Comparison of ENCODE assay signal across 21 cellular contexts in genomic region chr13:48594080-48594815, GRCh38. TPM values are rescaled to one million over a fixed set of nuclear protein-coding genes. Genes with fewer than 3 reads are reported as not detected.
DNase-seq lines count a peak whose midpoint lies in the region; ATAC-seq, FAIRE-seq and TF ChIP-seq lines count a peak whose summit lies in the region.
"Had no signal": no experiment of that assay in that cellular context is flagged by ENCODE, and none has a peak within 500 bp of the region (broad histone marks: within the 10 kb centered on the region; RNA-seq: fewer than 3 reads in every experiment).

No MANE protein-coding gene starts in this region.

- H3K9me3 Mint-ChIP-seq in Calu3 (ENCODE audit: low read depth, unreplicated experiment): peaks cover 3% of the 10 kb centered on the region
- H3K9me3 Mint-ChIP-seq: activated T-helper 17 cell treated with anti-CD3 and anti-CD28 coated beads, Interleukin-2, amount 50 U/mL, for 72 hours; HFFc6 had no signal

- H4K20me1 ChIP-seq in H1 (replicated peaks in 1 of 2; ENCODE audit: control insufficient read depth in 1 of 2, insufficient read depth in 2 of 2, low read length in 2 of 2): no peaks in the 10 kb centered on the region

- no peaks in the 10 kb centered on the region for H3K27me3 Mint-ChIP-seq in Calu3 (ENCODE audit: unreplicated experiment)
- H3K27me3 Mint-ChIP-seq: activated T-helper 17 cell treated with anti-CD3 and anti-CD28 coated beads, Interleukin-2, amount 50 U/mL, for 72 hours had no signal

- H3K36me3 Mint-ChIP-seq in Calu3 (ENCODE audit: insufficient read depth, unreplicated experiment): peaks cover 28% of the 10 kb centered on the region

- no peak for DNase-seq in Calu3
- DNase-seq in GM19239 (ENCODE audit: insufficient read length, low spot score): no peak
- DNase-seq in H1 (ENCODE audit: low read depth in 1 of 2, low spot score in 2 of 2): no peak
- DNase-seq in glomerular visceral epithelial cell (ENCODE audit: extremely low spot score): no peak
- DNase-seq in Ammon's horn (ENCODE audit: low spot score): no peak
- DNase-seq: ACHN; activated CD4-positive, alpha-beta T cell treated with anti-CD3 and anti-CD28 coated beads, Interleukin-2, amount 50 U/mL, for 4 hours; dorsolateral prefrontal cortex; HFFc6; Kasumi-1; NCI-H1694; NCI-H748 treated with DMSO at 0.1 percent for 48 hours; stimulated activated CD4-positive, alpha-beta T cell treated with anti-CD3 and anti-CD28 coated beads, Interleukin-15, amount 100 ng/mL, for 24 hours; T1000; transverse colon had no signal

- H3K4me3 ChIP-seq in H1 (ENCODE audit: extremely low read depth in 1 of 4, insufficient read depth in 2 of 4, low read depth in 3 of 4, low read length in 4 of 4): no peak overlapping the region; a peak in 1 of 8 replicates
- H3K4me3 ChIP-seq: dorsolateral prefrontal cortex, prostate gland, transverse colon had no signal

- H2BK15ac ChIP-seq in H1 (ENCODE audit: low read length): peak overlapping the region; percentile 61; the same call in 1 of the 2 replicates

- H3K9me3 ChIP-seq in H1 (ENCODE audit: insufficient read depth in 2 of 2, low read depth in 1 of 2, low read length in 1 of 2): 0 out of 4 replicates have a peak, but pooled peaks cover 0 to 8% of the 10 kb centered on the region in 2 experiments
- H3K9me3 ChIP-seq: prostate gland, transverse colon had no signal

- no peak overlapping the region for H3K23ac ChIP-seq in H1 (ENCODE audit: insufficient read length)

- H2BK5ac ChIP-seq in H1 (ENCODE audit: low read depth, low read length): peak overlapping the region; percentile 73; the same call in 1 of the 2 replicates

- peak overlapping the region; percentile 96 for H2BK12ac ChIP-seq in H1 (ENCODE audit: low read depth, low read length)

- no peak for TF ChIP-seq EP300 in H1 (IDR thresholded peaks at IDR 0.05; ENCODE audit: borderline replicate concordance in 1 of 2, low read depth in 2 of 2, low read length in 2 of 2)

- H4K8ac ChIP-seq in H1 (ENCODE audit: extremely low read depth, insufficient read depth, low read length): no peak overlapping the region

- TF ChIP-seq POLR2A in H1 (IDR thresholded peaks at IDR 0.05; ENCODE audit: control extremely low read depth in 1 of 2, low read depth in 2 of 2, low read length in 2 of 2): no peak

- no peak overlapping the region for H2BK120ac ChIP-seq in H1 (replicated peaks; ENCODE audit: low read depth, low read length)

- no peak overlapping the region for H2AK5ac ChIP-seq in H1 (ENCODE audit: low read depth, low read length)

- no peak overlapping the region for H3K27ac ChIP-seq in H1 (ENCODE audit: low read depth, low read length)
- H3K27ac ChIP-seq: dorsolateral prefrontal cortex, prostate gland, transverse colon had no signal

- H3K4me1 ChIP-seq in H1 (replicated peaks in 1 of 4; ENCODE audit: control insufficient read depth in 3 of 4, insufficient read depth in 4 of 4, low read length in 3 of 4): peaks cover 8 to 25% (median 18%) of the 10 kb centered on the region in 4 experiments
- H3K4me1 ChIP-seq: prostate gland had no signal

- no peak overlapping the region for H4K5ac ChIP-seq in H1 (ENCODE audit: insufficient read length, low read depth, low read length)

- H3K4me1 Mint-ChIP-seq in Calu3 (ENCODE audit: low read depth, unreplicated experiment): peaks cover 71% of the 10 kb centered on the region
- H3K4me1 Mint-ChIP-seq: activated T-helper 17 cell treated with anti-CD3 and anti-CD28 coated beads, Interleukin-2, amount 50 U/mL, for 72 hours had no signal

- H2AFZ ChIP-seq in H1 (ENCODE audit: low read length): 0 out of 2 replicates have a peak overlapping the region, but pooled peaks have one; percentile 61

- no peak for TF ChIP-seq RAD21 in H1 (IDR thresholded peaks at IDR 0.05 in 1 of 2, conservative IDR thresholded peaks at IDR 0.05 in 1 of 2; ENCODE audit: low read depth in 2 of 2, low read length in 2 of 2)

- H3K36me3 ChIP-seq in H1 (ENCODE audit: control insufficient read depth in 2 of 4, insufficient read depth in 4 of 4, low read length in 3 of 4): no peaks in the 10 kb centered on the region
- H3K36me3 ChIP-seq: prostate gland, transverse colon had no signal

- H3K27me3 ChIP-seq in H1 (replicated peaks in 1 of 4; ENCODE audit: control insufficient read depth in 3 of 4, extremely low read depth in 1 of 4, insufficient read depth in 3 of 4, low read length in 3 of 4): no peaks in the 10 kb centered on the region
- H3K27me3 ChIP-seq: dorsolateral prefrontal cortex, transverse colon had no signal

- H3K4me3 Mint-ChIP-seq in Calu3 (ENCODE audit: low read depth, unreplicated experiment): no peak overlapping the region
- H3K4me3 Mint-ChIP-seq: activated T-helper 17 cell treated with anti-CD3 and anti-CD28 coated beads, Interleukin-2, amount 50 U/mL, for 72 hours; HFFc6 had no signal

- H3K27ac Mint-ChIP-seq in Calu3 (ENCODE audit: unreplicated experiment): peak overlapping the region; percentile 90
- H3K27ac Mint-ChIP-seq: activated T-helper 17 cell treated with anti-CD3 and anti-CD28 coated beads, Interleukin-2, amount 50 U/mL, for 72 hours; HFFc6 had no signal

- peak overlapping the region; percentile 99; the same call in 1 of the 2 replicates for H2BK20ac ChIP-seq in H1 (ENCODE audit: low read length)

- H3K4ac ChIP-seq in H1 (replicated peaks; ENCODE audit: insufficient read length, low read depth, low read length): no peak overlapping the region

- no peak overlapping the region for H4K91ac ChIP-seq in H1 (replicated peaks; ENCODE audit: insufficient read length, low read length)

- no peaks in the 10 kb centered on the region for H3K79me1 ChIP-seq in H1 (ENCODE audit: low read depth, low read length)

- peak overlapping the region; percentile 93 for H3K18ac ChIP-seq in H1 (ENCODE audit: extremely low read depth, low read length)

- intact Hi-C loops in Calu3 (cut with micrococcal nuclease; ENCODE audit: unreplicated experiment): no loop called here

- no peak overlapping the region for H3K56ac ChIP-seq in H1 (replicated peaks; ENCODE audit: insufficient read length, low read depth, low read length)

- H3K79me2 ChIP-seq in H1 (ENCODE audit: control insufficient read depth in 1 of 2, insufficient read depth in 2 of 2, low read length in 2 of 2): no peaks in the 10 kb centered on the region

- CTCF ChIA-PET in Calu3 (lab: Charles Lee): no interaction called here
- CTCF ChIA-PET in H1 (lab: Charles Lee; ENCODE audit: partially characterized antibody): interaction anchor here (0.7 to 4.7 kb wide), 8 partner anchors 11 to 472 kb away, joined by 3 to 68 read pairs (median 10); no protein-coding TSS in a partner anchor

- FAIRE-seq in GM19239 (lab: Jason Lieb, UNC): peak; percentile 77
- FAIRE-seq in H1 (lab: Jason Lieb, UNC): no peak

- no peak overlapping the region for H3K9ac ChIP-seq in H1 (replicated peaks in 1 of 4; ENCODE audit: extremely low read depth in 1 of 4, low read depth in 3 of 4, low read length in 3 of 4)

- no peaks in the 10 kb centered on the region for H3K23me2 ChIP-seq in H1 (ENCODE audit: low read depth, low read length)

- POLR2A ChIA-PET in H1 (lab: Charles Lee; ENCODE audit: partially characterized antibody): interaction anchor here (0.6 kb wide), 1 partner anchor 10 kb away, joined by 3 read pairs; no protein-coding TSS in a partner anchor

- BruUV-seq in Calu3 (replicated peaks; lab: Mats Ljungman, UMichigan): no TSS peak

- H3K14ac ChIP-seq in H1 (ENCODE audit: insufficient read length): no peak overlapping the region

- WGBS in H1 (ENCODE audit: extremely low coverage in 1 of 2, insufficient coverage in 1 of 2, insufficient read length in 1 of 2, insufficient replicate concordance in 2 of 2, low coverage in 1 of 2, low lambda C conversion rate in 2 of 2, missing lambda C conversion rate in 1 of 2), 2 experiments: 59% methylated on average over 6 of the region's 6 CpGs; no CpG with 5 or more reads in 1 of the 2 experiments

- peak overlapping the region; percentile 47 to 50; a peak in 3 of 4 replicates for H3K4me2 ChIP-seq in H1 (ENCODE audit: insufficient read depth in 1 of 2, low read depth in 2 of 2, low read length in 2 of 2)

- ATAC-seq in HG02870 (IDR thresholded peaks at IDR 0.05; ENCODE audit: unreplicated experiment): peak; percentile 76
- ATAC-seq in HG02610 (IDR thresholded peaks at IDR 0.05; ENCODE audit: unreplicated experiment): no peak
- ATAC-seq in GM19455 (IDR thresholded peaks at IDR 0.05; ENCODE audit: unreplicated experiment): no peak
- ATAC-seq: activated T-helper 17 cell treated with anti-CD3 and anti-CD28 coated beads, Interleukin-2, amount 50 U/mL, for 72 hours; Right ventricle myocardium inferior had no signal

- TF ChIP-seq CTCF in Calu3 (IDR thresholded peaks at IDR 0.05; ENCODE audit: unreplicated experiment) (no peak), H1 (IDR thresholded peaks at IDR 0.05; ENCODE audit: control extremely low read depth in 1 of 3, insufficient read depth in 1 of 3, low read depth in 1 of 3, low read length in 3 of 3) (no peak)

TF ChIP-seq in H1, 55 proteins besides CTCF, POLR2A, EP300 and RAD21 (continues in another document):
- TF ChIP-seq USF2 (IDR thresholded peaks at IDR 0.05; ENCODE audit: low read length) (no peak), GABPA (IDR thresholded peaks at IDR 0.05; ENCODE audit: borderline replicate concordance, insufficient read depth, low read length) (no peak), GTF2F1 (IDR thresholded peaks at IDR 0.05; ENCODE audit: borderline replicate concordance, low read depth, low read length) (no peak), HDAC2 (IDR thresholded peaks at IDR 0.05; ENCODE audit: borderline replicate concordance in 1 of 2, low read depth in 2 of 2, low read length in 2 of 2) (no peak), SP4 (IDR thresholded peaks at IDR 0.05; ENCODE audit: low read length) (no peak), POU5F1 (IDR thresholded peaks at IDR 0.05; ENCODE audit: low read depth, low read length) (no peak), PHF8 (conservative IDR thresholded peaks at IDR 0.05; ENCODE audit: low read depth, low read length) (no peak)

RNA-seq across cellular contexts. Expression of gene CYSLTR2, which starts 59.5 kb away (rescaled TPM):
- total RNA-seq in Calu3 (2022): not detected in 2 replicates
- not detected in 2 replicates for total RNA-seq in H1 (2021; fragmentation: NEBNext Ultra II Directional; extraction: Animal tissue kit (Norgen Biotek cat#: 25700))
- polyA plus RNA-seq in H1 (2011; rRNA removed): not detected in 2 replicates
- not detected for polyA plus RNA-seq in H1 (2011; cell fraction: cytosol; rRNA removed)
- not detected for polyA plus RNA-seq in H1 (2011; cell fraction: nucleus; rRNA removed)
- polyA plus RNA-seq in H1 (2012, experiment 1 of 2): 0.04 TPM in 1 of 4 replicates, not detected in the others
- not detected for polyA plus RNA-seq in H1 (2012, experiment 2 of 2)
- polyA plus RNA-seq in H1 (2013, experiment 1 of 2): not detected
- polyA plus RNA-seq in H1 (2013, experiment 2 of 2): not detected
- not detected in 2 replicates for polyA minus RNA-seq in H1 (2011; rRNA and poly(A)+ RNA removed)
- polyA minus RNA-seq in H1 (2011; cell fraction: cytosol; rRNA and poly(A)+ RNA removed): not detected
- polyA minus RNA-seq in H1 (2011; cell fraction: nucleus; rRNA and poly(A)+ RNA removed): not detected
- total RNA-seq: HFFc6 had no signal
